Comparison of ENCODE assay signal across 21 cellular contexts in genomic region chr14:104440297-104440956, GRCh38.
"Had no signal": no experiment of that assay in that cellular context is flagged by ENCODE, and none has a peak within 500 bp of the region (broad histone marks: within the 10 kb centered on the region; RNA-seq: fewer than 3 reads in every experiment).

No MANE protein-coding gene starts in this region.

- H3K36me3 ChIP-seq: colonic mucosa, gastrocnemius medialis, neutrophil, ovary, right atrium auricular region, sigmoid colon, stomach, thoracic aorta, transverse colon had no signal

- ATAC-seq: esophagus mucosa; gastrocnemius medialis; left colon; mucosa of descending colon; naive thymus-derived CD8-positive, alpha-beta T cell had no signal

- DNase-seq: dermis blood vessel endothelial cell; effector CD4-positive, alpha-beta T cell; gastrocnemius medialis; immature natural killer cell; left colon; mammary epithelial cell; mucosa of descending colon; stimulated activated CD4-positive, alpha-beta T cell treated with anti-CD3 and anti-CD28 coated beads, Interleukin-4, amount 100 ng/mL, for 4 hours; stimulated activated naive CD4-positive, alpha-beta T cell; stomach; substantia nigra; transverse colon had no signal

- H3K27ac ChIP-seq: colonic mucosa, gastrocnemius medialis, neutrophil, ovary, right atrium auricular region, sigmoid colon, skin epidermis, stomach, thoracic aorta, transverse colon had no signal

- H3K4me1 ChIP-seq: colonic mucosa had no signal

- H3K27me3 Mint-ChIP-seq: naive thymus-derived CD8-positive, alpha-beta T cell had no signal

- H3K9me3 Mint-ChIP-seq: immature natural killer cell; naive thymus-derived CD8-positive, alpha-beta T cell had no signal

- H3K4me3 ChIP-seq: colonic mucosa, gastrocnemius medialis, mucosa of descending colon, ovary, right atrium auricular region, sigmoid colon, skin epidermis, stomach, thoracic aorta, transverse colon had no signal

- H3K27me3 ChIP-seq: colonic mucosa, gastrocnemius medialis, ovary, right atrium auricular region, sigmoid colon, stomach, transverse colon had no signal

- H3K9me3 ChIP-seq: colonic mucosa, gastrocnemius medialis, mucosa of descending colon, neutrophil, ovary, right atrium auricular region, stomach, thoracic aorta, transverse colon had no signal

- H3K36me3 Mint-ChIP-seq: immature natural killer cell; naive thymus-derived CD8-positive, alpha-beta T cell had no signal

- H3K4me3 Mint-ChIP-seq: immature natural killer cell; naive thymus-derived CD8-positive, alpha-beta T cell had no signal

- H3K4me1 Mint-ChIP-seq: immature natural killer cell had no signal
